ENCODE assay signal across 8 cellular contexts in the genomic region with DNA sequence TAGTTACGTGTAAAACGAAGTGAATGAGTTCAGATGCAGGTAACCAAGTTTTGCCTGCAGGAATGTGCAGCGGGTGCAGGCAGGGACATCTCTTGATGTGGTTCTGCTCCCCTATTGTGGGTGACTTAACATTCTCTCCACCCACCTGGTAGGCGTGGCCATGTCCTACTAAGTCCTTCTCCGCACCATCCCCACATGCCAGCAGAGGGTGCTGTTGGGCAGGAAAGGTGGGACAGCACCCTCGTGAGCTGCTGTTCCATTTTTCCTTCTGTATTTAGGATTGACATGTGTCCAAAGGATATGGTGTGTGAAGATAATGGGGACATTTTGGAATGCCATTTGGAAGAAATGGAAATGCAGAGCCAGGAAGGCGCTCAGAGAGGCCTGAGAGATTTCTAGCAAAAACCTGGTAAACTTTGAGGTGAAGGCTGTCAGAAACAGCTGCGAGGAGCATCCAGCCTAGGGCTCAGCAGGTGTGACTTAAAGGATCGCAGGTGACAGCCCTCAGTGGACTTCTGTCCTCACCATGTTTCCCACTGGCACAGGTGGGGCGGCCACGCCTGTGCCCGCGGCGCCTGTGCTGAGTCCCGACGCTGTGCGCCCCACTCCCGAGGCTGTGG. TPM values are rescaled to one million over a fixed set of nuclear protein-coding genes. Genes with fewer than 3 reads are reported as not detected.
DNase-seq lines count a peak whose midpoint lies in the region; ATAC-seq, FAIRE-seq and TF ChIP-seq lines count a peak whose summit lies in the region.

No MANE protein-coding gene starts in this region.

- peak; percentile 82 for TF ChIP-seq CTCF in mesothelial cell of epicardium (IDR thresholded peaks at IDR 0.05; ENCODE audit: unreplicated experiment)

- FAIRE-seq in HTR-8/SVneo (lab: Jason Lieb, UNC): peak; percentile 94

- H3K27me3 Mint-ChIP-seq in mesothelial cell of epicardium (ENCODE audit: low read depth): peaks cover 14% of the 10 kb centered on the region

- peak overlapping the region; percentile 78 for H3K27ac Mint-ChIP-seq in mesothelial cell of epicardium

- peak overlapping the region; percentile 80 for H3K4me3 Mint-ChIP-seq in mesothelial cell of epicardium

- H3K9me3 Mint-ChIP-seq in mesothelial cell of epicardium: no peaks in the 10 kb centered on the region

- no peaks in the 10 kb centered on the region for H3K36me3 Mint-ChIP-seq in mesothelial cell of epicardium

- H3K4me1 Mint-ChIP-seq in mesothelial cell of epicardium: peaks cover 7% of the 10 kb centered on the region

- DNase-seq in Caki2 (ENCODE audit: low read depth): peak; percentile 80
- peak; percentile 86 for DNase-seq in HTR-8/SVneo (ENCODE audit: insufficient read length, low spot score)
- peak; percentile 71 for DNase-seq in NOMO-1 treated with dmso at 0.1 percent for 144 hours (lab: John Stamatoyannopoulos, UW; ENCODE audit: unreplicated experiment)
- DNase-seq in activated CD8-positive, alpha-beta memory T cell treated with anti-CD3 and anti-CD28 coated beads, Interleukin-2, amount 50 U/mL, for 24 hours (ENCODE audit: extremely low read depth): peak; percentile 92
- peak; percentile 86 for DNase-seq in epidermal melanocyte (ENCODE audit: insufficient read length, low spot score)
- peak; percentile 93 to 97 for DNase-seq in mesothelial cell of epicardium (ENCODE audit: low spot score in 2 of 2, unreplicated experiment in 2 of 2)
- DNase-seq in stimulated activated CD8-positive, alpha-beta memory T cell treated with anti-CD3 and anti-CD28 coated beads, Interleukin-15, amount 100 ng/mL, for 24 hours (ENCODE audit: low read depth): peak; percentile 92

- in situ Hi-C loops in Caki2 (cut with HindIII; ENCODE audit: low pct_unique_long_range_greater_than_20kb, low sequenced_read_pairs): no loop called here

- ATAC-seq in GM21390 (IDR thresholded peaks at IDR 0.05; ENCODE audit: unreplicated experiment): peak; percentile 98

RNA-seq across cellular contexts. Expression of a gene that starts 26.2 kb away (rescaled TPM):
- total RNA-seq in Caki2 (2014; rRNA removed; shearing (Covaris generic); ENCODE audit: low replicate concordance): 3.0 and 3.4 TPM in 2 replicates
- 26.9 to 36.6 TPM (median 30.9 TPM) in 3 replicates for total RNA-seq in mesothelial cell of epicardium

Comparison
In these comparisons a context has a peak if more than half of its experiments do, and no peak if none do; other contexts are left out.
1. Peak in every context shown above with its lines: DNase-seq and ATAC-seq.